Comparison of ENCODE assay signal across 6 cellular contexts in the genomic region with DNA sequence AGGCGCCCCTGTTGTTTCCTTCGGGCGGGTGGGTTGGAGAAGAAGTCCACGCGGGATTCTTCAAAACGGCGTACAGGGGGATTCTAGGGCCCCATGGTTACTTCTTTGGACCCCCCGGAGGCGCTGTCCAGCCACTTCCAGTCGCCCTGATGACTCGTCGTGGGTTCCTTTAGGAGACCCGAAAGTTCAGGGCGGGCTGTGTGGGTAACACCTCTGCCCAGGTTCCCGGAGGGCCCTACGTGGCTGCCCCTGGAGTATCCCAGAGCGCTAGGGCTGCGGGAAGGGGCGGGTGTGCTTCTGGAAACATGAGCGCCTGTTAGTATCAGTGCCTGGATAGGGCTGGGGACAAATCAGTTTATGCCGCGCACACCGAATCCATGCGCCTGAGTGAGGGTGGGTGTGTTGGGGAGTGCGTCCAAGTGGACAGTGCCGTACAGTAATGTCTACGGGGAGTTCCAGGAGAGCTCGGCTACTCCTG.
A peak's percentile ranks its signal among the peaks of the same experiment; 100 is the strongest.
DNase-seq lines count a peak whose midpoint lies in the region; ATAC-seq and FAIRE-seq lines count a peak whose summit lies in the region.

No MANE protein-coding gene starts in this region.

- DNase-seq in GM18507 (ENCODE audit: extremely low spot score, insufficient read length, low read depth) (no peak), SHP77 treated with DMSO at 0.1 percent for 48 hours (lab: John Stamatoyannopoulos, UW) (peak; percentile 28), fibroblast of peridontal ligament (ENCODE audit: extremely low read depth) (peak; percentile 44), COR-L47 (lab: John Stamatoyannopoulos, UW) (no peak)
- DNase-seq in stimulated activated naive CD8-positive, alpha-beta T cell treated with anti-CD3 and anti-CD28 coated beads, Interleukin-15, Interleukin-2, amounts not matched to agents 100 U/mL and 50 U/mL, for 24 hours: peak; percentile 65

- peak; percentile 9 for ATAC-seq in stimulated activated naive CD8-positive, alpha-beta T cell treated with anti-CD3 and anti-CD28 coated beads, Interleukin-15, Interleukin-2, amounts not matched to agents 100 U/mL and 50 U/mL, for 24 hours
- ATAC-seq in GM19351 (IDR thresholded peaks at IDR 0.05; ENCODE audit: unreplicated experiment): no peak

- peak; percentile 31 for FAIRE-seq in GM18507 (lab: Jason Lieb, UNC)

Comparison
In these comparisons a context has a peak if more than half of its experiments do, and no peak if none do; other contexts are left out.
1. DNase-seq: peak in SHP77 treated with DMSO at 0.1 percent for 48 hours (single experiment), fibroblast of peridontal ligament (single experiment) and stimulated activated naive CD8-positive, alpha-beta T cell treated with anti-CD3 and anti-CD28 coated beads, Interleukin-15, Interleukin-2, amounts not matched to agents 100 U/mL and 50 U/mL, for 24 hours (single experiment); none in GM18507 (single experiment) and COR-L47 (single experiment).